ENCODE assay signal across 25 cellular contexts in genomic region chr4:141675384-141675783, GRCh38.
"Had no signal": no experiment of that assay in that cellular context is flagged by ENCODE, and none has a peak within 500 bp of the region (broad histone marks: within the 10 kb centered on the region; RNA-seq: fewer than 3 reads in every experiment).

No MANE protein-coding gene starts in this region.

- H3K27ac ChIP-seq: dorsolateral prefrontal cortex, esophagus muscularis mucosa, foreskin keratinocyte, gastroesophageal sphincter, heart right ventricle, neural progenitor cell, prostate gland, right atrium auricular region, thoracic aorta, tibial nerve, upper lobe of right lung, uterus had no signal

- H3K4me1 ChIP-seq: esophagus muscularis mucosa, foreskin keratinocyte, gastroesophageal sphincter, heart right ventricle, neural progenitor cell, prostate gland, right atrium auricular region, tibial nerve, upper lobe of right lung, uterus had no signal

- H3K36me3 Mint-ChIP-seq: naive thymus-derived CD4-positive, alpha-beta T cell; neural progenitor cell; stimulated activated naive B cell treated with anti-CD40 and anti-IgM and Interleukin-4, amounts not matched to agents 10 μg/mL and 1 μg/mL and 100 μg/mL, for 72 hours had no signal

- DNase-seq: dorsolateral prefrontal cortex; effector CD4-positive, alpha-beta T cell; foreskin keratinocyte; heart right ventricle; hypothalamus; naive thymus-derived CD4-positive, alpha-beta T cell; stimulated activated CD4-positive, alpha-beta T cell treated with anti-CD3 and anti-CD28 coated beads, Interleukin-2, amount 100 ng/mL, for 24 hours; stimulated activated CD4-positive, alpha-beta T cell treated with anti-CD3 and anti-CD28 coated beads, Interleukin-4, amount 100 ng/mL, for 24 hours; stimulated activated naive B cell treated with anti-CD40 and anti-IgM and Interleukin-4, amounts not matched to agents 10 μg/mL and 1 μg/mL and 100 μg/mL, for 72 hours; upper lobe of right lung; uterus had no signal

- ATAC-seq: foreskin keratinocyte; gastroesophageal sphincter; heart right ventricle; left lobe of liver; naive thymus-derived CD4-positive, alpha-beta T cell; sciatic nerve; stimulated activated naive B cell treated with anti-CD40 and anti-IgM and Interleukin-4, amounts not matched to agents 10 μg/mL and 1 μg/mL and 100 μg/mL, for 72 hours; upper lobe of right lung had no signal

- H3K27me3 Mint-ChIP-seq: memory B cell; stimulated activated naive B cell treated with anti-CD40 and anti-IgM and Interleukin-4, amounts not matched to agents 10 μg/mL and 1 μg/mL and 100 μg/mL, for 72 hours; stimulated activated naive CD8-positive, alpha-beta T cell treated with anti-CD3 and anti-CD28 coated beads, Interleukin-15, Interleukin-2, amounts not matched to agents 100 ng/mL and 50 ng/mL, for 24 hours had no signal

- H3K36me3 ChIP-seq: esophagus muscularis mucosa, gastroesophageal sphincter, heart right ventricle, neural progenitor cell, prostate gland, right atrium auricular region, thoracic aorta, tibial nerve, upper lobe of right lung, uterus had no signal

- H3K27me3 ChIP-seq: dorsolateral prefrontal cortex, esophagus muscularis mucosa, foreskin keratinocyte, gastroesophageal sphincter, heart right ventricle, neural progenitor cell, right atrium auricular region, tibial nerve, upper lobe of right lung, uterus had no signal

- H3K9me3 ChIP-seq: esophagus muscularis mucosa, gastroesophageal sphincter, heart right ventricle, prostate gland, right atrium auricular region, thoracic aorta, tibial nerve, upper lobe of right lung, uterus had no signal

- H3K4me1 Mint-ChIP-seq: nephron, neural progenitor cell had no signal

- H3K27ac Mint-ChIP-seq: memory B cell; naive thymus-derived CD4-positive, alpha-beta T cell; nephron; neural progenitor cell; stimulated activated naive B cell treated with anti-CD40 and anti-IgM and Interleukin-4, amounts not matched to agents 10 μg/mL and 1 μg/mL and 100 μg/mL, for 72 hours; stimulated activated naive CD8-positive, alpha-beta T cell treated with anti-CD3 and anti-CD28 coated beads, Interleukin-15, Interleukin-2, amounts not matched to agents 100 ng/mL and 50 ng/mL, for 24 hours had no signal

- H3K4me3 Mint-ChIP-seq: memory B cell; naive thymus-derived CD4-positive, alpha-beta T cell; nephron; neural progenitor cell; stimulated activated naive B cell treated with anti-CD40 and anti-IgM and Interleukin-4, amounts not matched to agents 10 μg/mL and 1 μg/mL and 100 μg/mL, for 72 hours; stimulated activated naive CD8-positive, alpha-beta T cell treated with anti-CD3 and anti-CD28 coated beads, Interleukin-15, Interleukin-2, amounts not matched to agents 100 ng/mL and 50 ng/mL, for 24 hours had no signal

- H3K9ac ChIP-seq: neural progenitor cell had no signal

- H3K9me3 Mint-ChIP-seq: memory B cell; naive thymus-derived CD4-positive, alpha-beta T cell; nephron; neural progenitor cell; stimulated activated naive B cell treated with anti-CD40 and anti-IgM and Interleukin-4, amounts not matched to agents 10 μg/mL and 1 μg/mL and 100 μg/mL, for 72 hours; stimulated activated naive CD8-positive, alpha-beta T cell treated with anti-CD3 and anti-CD28 coated beads, Interleukin-15, Interleukin-2, amounts not matched to agents 100 ng/mL and 50 ng/mL, for 24 hours had no signal

- H3K4me3 ChIP-seq: dorsolateral prefrontal cortex, esophagus muscularis mucosa, gastroesophageal sphincter, heart right ventricle, lung, neural progenitor cell, prostate gland, right atrium auricular region, smooth muscle cell, thoracic aorta, tibial nerve, upper lobe of right lung, uterus had no signal
